In the genomic region with DNA sequence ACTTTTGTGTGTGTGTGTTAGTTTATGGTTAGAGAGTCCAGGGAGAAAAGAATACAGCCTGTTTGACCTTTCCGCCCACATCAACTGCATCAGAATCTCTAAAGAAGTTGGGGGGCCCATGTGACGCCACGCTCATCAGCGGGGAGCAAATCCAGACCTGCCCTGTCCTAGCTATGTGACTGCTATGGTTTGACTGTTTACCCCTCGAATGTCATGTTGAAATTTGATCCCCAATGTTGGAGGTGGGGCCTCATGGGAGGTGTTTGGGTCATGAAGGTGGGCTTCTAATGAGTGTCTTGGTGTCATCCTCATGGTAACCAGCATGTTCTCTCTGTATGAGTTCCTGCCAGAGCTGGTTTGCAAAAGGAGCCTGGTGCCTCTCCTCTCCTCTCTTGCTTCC, we compare ENCODE assay signal across 21 cellular contexts.
"Had no signal": no experiment of that assay in that cellular context is flagged by ENCODE, and none has a peak within 500 bp of the region (broad histone marks: within the 10 kb centered on the region; RNA-seq: fewer than 3 reads in every experiment).

No MANE protein-coding gene starts in this region.

- H3K27me3 ChIP-seq: gastrocnemius medialis, left lung, neural progenitor cell, right lobe of liver, thyroid gland had no signal

- H3K36me3 ChIP-seq: gastrocnemius medialis, left lung, neural progenitor cell, right lobe of liver, thyroid gland had no signal

- H3K27ac ChIP-seq: gastrocnemius medialis, left lung, neural progenitor cell, parathyroid adenoma, right lobe of liver had no signal

- DNase-seq: cortex of kidney; effector memory CD8-positive, alpha-beta T cell; erythroblast; foreskin fibroblast; gastrocnemius medialis; head of caudate nucleus; kidney; left lung; mesenchymal stem cell; mucosa of descending colon; naive B cell; right lobe of liver; small intestine; stimulated activated CD4-positive, alpha-beta T cell treated with anti-CD3 and anti-CD28 coated beads, Interleukin-15, amount 100 ng/mL, for 24 hours; stimulated activated CD4-positive, alpha-beta T cell treated with anti-CD3 and anti-CD28 coated beads, Interleukin-2, amount 100 ng/mL, for 48 hours; stimulated activated naive CD4-positive, alpha-beta T cell; stimulated activated naive CD8-positive, alpha-beta T cell treated with anti-CD3 and anti-CD28 coated beads, Interleukin-15, amount 100 ng/mL, for 72 hours; thyroid gland; trophoblast cell had no signal

- H3K4me3 ChIP-seq: gastrocnemius medialis, left lung, mucosa of descending colon, neural progenitor cell, right lobe of liver, thyroid gland had no signal

- H3K4me1 ChIP-seq: gastrocnemius medialis, left lung, neural progenitor cell, parathyroid adenoma, right lobe of liver, thyroid gland had no signal

- H3K9me3 ChIP-seq: gastrocnemius medialis, left lung, mucosa of descending colon, right lobe of liver, thyroid gland had no signal
